15 cellular contexts compared by ENCODE assay signal in genomic region chr10:13352519-13352918, GRCh38. TPM values are rescaled to one million over a fixed set of nuclear protein-coding genes. Genes with fewer than 3 reads are reported as not detected.
DNase-seq lines count a peak whose midpoint lies in the region; ATAC-seq and TF ChIP-seq lines count a peak whose summit lies in the region.
"Had no signal": no experiment of that assay in that cellular context is flagged by ENCODE, and none has a peak within 500 bp of the region (broad histone marks: within the 10 kb centered on the region; RNA-seq: fewer than 3 reads in every experiment).

No MANE protein-coding gene starts in this region.

- peak overlapping the region; percentile 56; the same call in 1 of the 2 replicates for H3K4me3 ChIP-seq in GM23338
- H3K4me3 ChIP-seq in naive thymus-derived CD4-positive, alpha-beta T cell (ENCODE audit: low read length) = no peak overlapping the region
- H3K4me3 ChIP-seq: A549, upper lobe of right lung had no signal

- peak overlapping the region; percentile 50 for H3K27ac Mint-ChIP-seq in T-helper 2 cell treated with Interferon-gamma antibody and Interleukin-4, amounts not matched to agents 5 μg/mL and 100 μg/mL, for 36 hours
- H3K27ac Mint-ChIP-seq in GM23338 (peak overlapping the region; percentile 100), WTC11 (peak overlapping the region; percentile 100)
- H3K27ac Mint-ChIP-seq in naive thymus-derived CD4-positive, alpha-beta T cell = peak overlapping the region in 8 of 9 donors; percentile 90 to 98 (median 97)
- H3K27ac Mint-ChIP-seq: HFFc6 had no signal

- peaks cover 36% of the 10 kb centered on the region for H3K4me1 ChIP-seq in GM23338 (ENCODE audit: insufficient read depth)
- H3K4me1 ChIP-seq in naive thymus-derived CD4-positive, alpha-beta T cell (ENCODE audit: control insufficient read depth in 2 of 2, insufficient read depth in 2 of 2, low read length in 2 of 2) = peaks cover 13 to 24% of the 10 kb centered on the region in 2 donors

- H3K9me3 Mint-ChIP-seq in T-helper 2 cell treated with Interferon-gamma antibody and Interleukin-4, amounts not matched to agents 5 μg/mL and 100 μg/mL, for 36 hours = no peaks in the 10 kb centered on the region
- H3K9me3 Mint-ChIP-seq in GM23338 (no peaks in the 10 kb centered on the region), WTC11 (no peaks in the 10 kb centered on the region)
- H3K9me3 Mint-ChIP-seq in naive thymus-derived CD4-positive, alpha-beta T cell = no peaks in the 10 kb centered on the region
- H3K9me3 Mint-ChIP-seq: HFFc6 had no signal

- H3K4me1 Mint-ChIP-seq in T-helper 2 cell treated with Interferon-gamma antibody and Interleukin-4, amounts not matched to agents 5 μg/mL and 100 μg/mL, for 36 hours (ENCODE audit: low read depth) = peaks cover 35% of the 10 kb centered on the region
- H3K4me1 Mint-ChIP-seq in GM23338 (peaks cover 48% of the 10 kb centered on the region), WTC11 (peaks cover 57% of the 10 kb centered on the region)
- peaks cover 22 to 39% (median 33%) of the 10 kb centered on the region in 7 donors for H3K4me1 Mint-ChIP-seq in naive thymus-derived CD4-positive, alpha-beta T cell

- peak overlapping the region; percentile 74 for H3K4me2 ChIP-seq in GM23338
- H3K4me2 ChIP-seq: A549 had no signal

- no peak for DNase-seq in T-helper 2 cell treated with Interferon-gamma antibody and Interleukin-4, amounts not matched to agents 5 μg/mL and 100 μg/mL, for 36 hours (ENCODE audit: low spot score)
- DNase-seq in T-helper 2 cell = no peak
- peak; percentile 78 for DNase-seq in GM23338 (ENCODE audit: low spot score)
- peak; percentile 62 for DNase-seq in WTC11 (ENCODE audit: low spot score)
- DNase-seq in naive thymus-derived CD4-positive, alpha-beta T cell = no peak
- no peak for DNase-seq in Ammon's horn (ENCODE audit: low spot score)
- DNase-seq: activated effector memory CD4-positive, alpha-beta T cell treated with Interleukin-2 at 50 U/mL for 16 hours; cortex of kidney; DND-41; HFFc6; NCI-H146; upper lobe of right lung had no signal

- no peaks in the 10 kb centered on the region for H3K36me3 Mint-ChIP-seq in T-helper 2 cell treated with Interferon-gamma antibody and Interleukin-4, amounts not matched to agents 5 μg/mL and 100 μg/mL, for 36 hours (ENCODE audit: low read depth)
- H3K36me3 Mint-ChIP-seq in GM23338 (ENCODE audit: low read depth) (peaks cover 4% of the 10 kb centered on the region; the same call in 1 of the 3 replicates), WTC11 (no peaks in the 10 kb centered on the region)
- H3K36me3 Mint-ChIP-seq in naive thymus-derived CD4-positive, alpha-beta T cell = no peaks in the 10 kb centered on the region

- intact Hi-C loops in naive thymus-derived CD4-positive, alpha-beta T cell (cut with micrococcal nuclease) = no loop called here

- peak overlapping the region; percentile 100 for H3K27ac ChIP-seq in GM23338 (ENCODE audit: low read depth)
- H3K27ac ChIP-seq in naive thymus-derived CD4-positive, alpha-beta T cell (ENCODE audit: low read depth, low read length) = no peak overlapping the region
- H3K27ac ChIP-seq: A549, upper lobe of right lung had no signal

- H3K9me2 ChIP-seq in GM23338 (ENCODE audit: insufficient read depth) = no peaks in the 10 kb centered on the region

- H3K27me3 Mint-ChIP-seq in T-helper 2 cell treated with Interferon-gamma antibody and Interleukin-4, amounts not matched to agents 5 μg/mL and 100 μg/mL, for 36 hours (ENCODE audit: low read depth) = peaks cover 7% of the 10 kb centered on the region
- H3K27me3 Mint-ChIP-seq in GM23338 (ENCODE audit: insufficient read depth, low read depth, poor library complexity) (peaks cover 40% of the 10 kb centered on the region), WTC11 (ENCODE audit: low read depth) (no peaks in the 10 kb centered on the region; the same call in 1 of the 2 replicates)
- peaks cover 0 to 16% (median under 1%) of the 10 kb centered on the region in 5 donors for H3K27me3 Mint-ChIP-seq in naive thymus-derived CD4-positive, alpha-beta T cell

- POLR2A ChIA-PET in WTC11 (lab: Charles Lee) = interaction anchor here (0.6 to 5.0 kb wide), 4 partner anchors 11 to 28 kb away, joined by 3 to 31 read pairs (median 3); no protein-coding TSS in a partner anchor
- POLR2A ChIA-PET in naive thymus-derived CD4-positive, alpha-beta T cell (lab: Charles Lee) = interaction anchor here (0.6 to 6.3 kb wide), 3 partner anchors 51 to 1224 kb away, joined by 4 to 144 read pairs (median 4); partner anchors contain the start of gene PHYH

- H4K20me1 ChIP-seq in GM23338 (replicated peaks; ENCODE audit: insufficient read depth) = no peaks in the 10 kb centered on the region

- no peaks in the 10 kb centered on the region for H3K27me3 ChIP-seq in GM23338 (ENCODE audit: insufficient read depth)
- no peaks in the 10 kb centered on the region for H3K27me3 ChIP-seq in naive thymus-derived CD4-positive, alpha-beta T cell (ENCODE audit: control insufficient read depth in 2 of 2, insufficient read depth in 2 of 2, low read length in 2 of 2)
- H3K27me3 ChIP-seq: upper lobe of right lung had no signal

- H3K9me3 ChIP-seq in naive thymus-derived CD4-positive, alpha-beta T cell (ENCODE audit: control insufficient read depth in 2 of 3, low read length in 3 of 3) = no peaks in the 10 kb centered on the region
- H3K9me3 ChIP-seq: A549, upper lobe of right lung had no signal

- CTCF ChIA-PET in WTC11 (lab: Charles Lee) = interaction anchor here (0.5 to 5.6 kb wide), 32 partner anchors 10 to 234 kb away, joined by 3 to 57 read pairs (median 4); partner anchors contain the start of genes MCM10, PHYH and PRPF18
- CTCF ChIA-PET in naive thymus-derived CD4-positive, alpha-beta T cell (lab: Charles Lee) = interaction anchor here (0.9 to 1.9 kb wide), 5 partner anchors 53 to 190 kb away, joined by 3 to 10 read pairs (median 6); partner anchors contain the start of gene PHYH

- no peaks in the 10 kb centered on the region; the same call in 1 of the 2 replicates for H3K79me2 ChIP-seq in GM23338 (replicated peaks; ENCODE audit: insufficient read depth)

- TF ChIP-seq CTCF in GM23338 (conservative IDR thresholded peaks at IDR 0.05; ENCODE audit: low read depth in 2 of 2) (peak; percentile 73 to 94), WTC11 (IDR thresholded peaks at IDR 0.05) (0 out of 2 replicates have a peak, but pooled peaks have one; percentile 14)

- peaks cover 33% of the 10 kb centered on the region for H3F3A ChIP-seq in GM23338 (replicated peaks; ENCODE audit: low read depth)

- ATAC-seq in GM23338 = peak; percentile 41
- peak; percentile 28 for ATAC-seq in WTC11
- no peak for ATAC-seq in naive thymus-derived CD4-positive, alpha-beta T cell
- no peak for ATAC-seq in HG03571 (IDR thresholded peaks at IDR 0.05; ENCODE audit: unreplicated experiment)
- ATAC-seq in GM18520 (IDR thresholded peaks at IDR 0.05; ENCODE audit: unreplicated experiment) = no peak
- ATAC-seq: upper lobe of right lung had no signal

- no peak overlapping the region for H3K4me3 Mint-ChIP-seq in T-helper 2 cell treated with Interferon-gamma antibody and Interleukin-4, amounts not matched to agents 5 μg/mL and 100 μg/mL, for 36 hours
- H3K4me3 Mint-ChIP-seq in GM23338 (peak overlapping the region; percentile 93), WTC11 (peak overlapping the region; percentile 94)
- peak overlapping the region in 7 of 10 donors; percentile 42 to 99 (median 71) for H3K4me3 Mint-ChIP-seq in naive thymus-derived CD4-positive, alpha-beta T cell
- H3K4me3 Mint-ChIP-seq: HFFc6 had no signal

- no peak overlapping the region for H2AFZ ChIP-seq in GM23338

- H3K36me3 ChIP-seq in GM23338 (ENCODE audit: insufficient read depth) = no peaks in the 10 kb centered on the region
- H3K36me3 ChIP-seq in naive thymus-derived CD4-positive, alpha-beta T cell (ENCODE audit: control insufficient read depth in 2 of 3, insufficient read depth in 3 of 3, low read length in 3 of 3) = peaks cover 0 to 5% (median 0%) of the 10 kb centered on the region in 3 experiments
- H3K36me3 ChIP-seq: upper lobe of right lung had no signal

TF ChIP-seq in GM23338, 12 proteins besides CTCF, POLR2A, EP300 and RAD21 (continues in another document):
- no peak for TF ChIP-seq EZH2phosphoT487 (IDR thresholded peaks at IDR 0.05; ENCODE audit: unreplicated experiment)
- no peak for TF ChIP-seq CREB1 (CRISPR knock-in tag; IDR thresholded peaks at IDR 0.05; ENCODE audit: low read depth)
- TF ChIP-seq ZNF331 (CRISPR knock-in tag; IDR thresholded peaks at IDR 0.05; ENCODE audit: low read depth) = no peak
- no peak for TF ChIP-seq EZH2 (IDR thresholded peaks at IDR 0.05; ENCODE audit: low read depth, unreplicated experiment)
- TF ChIP-seq JUNB (IDR thresholded peaks at IDR 0.05; ENCODE audit: unreplicated experiment) = no peak

TF ChIP-seq in WTC11, 78 proteins besides CTCF, POLR2A, EP300 and RAD21:
- TF ChIP-seq SP1 (CRISPR knock-in tag; conservative IDR thresholded peaks at IDR 0.05) (0 out of 2 replicates have a peak, but pooled peaks have one; percentile 31), CDX4 (CRISPR knock-in tag; IDR thresholded peaks at IDR 0.05; ENCODE audit: borderline replicate concordance) (no peak), KAT7 (CRISPR knock-in tag; IDR thresholded peaks at IDR 0.05; ENCODE audit: borderline replicate concordance) (no peak), ZMAT4 (CRISPR knock-in tag; IDR thresholded peaks at IDR 0.05) (0 out of 2 replicates have a peak, but pooled peaks have one; percentile 29)

RNA-seq across cellular contexts. Expression of gene SEPHS1, which starts 4.4 kb away (rescaled TPM):
- 609 and 662 TPM in 2 replicates for total RNA-seq in GM23338 (2014; rRNA removed; shearing (Covaris generic))
- polyA plus RNA-seq in GM23338 (2016; fragmentation: Nextera tagmentation; extraction: Ambion mirVana) = 260 and 274 TPM in 2 replicates
- 501 to 509 TPM (median 501 TPM) in 3 replicates for total RNA-seq in WTC11 (2021)
- 10 to 100 TPM; 23.7 to 57.3 (median 36.5) TPM for total RNA-seq in naive thymus-derived CD4-positive, alpha-beta T cell
- 10 to 100 TPM; 15.5 to 21.5 TPM for polyA plus RNA-seq in naive thymus-derived CD4-positive, alpha-beta T cell

RNA-seq across cellular contexts. Expression of gene PHYH, which starts 52.7 kb away (rescaled TPM):
- total RNA-seq in GM23338 (2014; rRNA removed; shearing (Covaris generic)) = 10.9 and 17.9 TPM in 2 replicates
- polyA plus RNA-seq in GM23338 (2016; fragmentation: Nextera tagmentation; extraction: Ambion mirVana) = 25.7 and 29.8 TPM in 2 replicates
- total RNA-seq in WTC11 (2021) = 22.5 to 35.1 TPM (median 32.0 TPM) in 3 replicates
- total RNA-seq in naive thymus-derived CD4-positive, alpha-beta T cell = 10 to 100 TPM; 11.2 to 17.7 (median 13.2) TPM
- polyA plus RNA-seq in naive thymus-derived CD4-positive, alpha-beta T cell = 10 to 100 TPM; 14.6 to 19.9 TPM

Comparison
In these comparisons a context has a peak if more than half of its experiments do, and no peak if none do; other contexts are left out.
1. DNase-seq: peak in GM23338 (single experiment) and WTC11 (single experiment); none in T-helper 2 cell treated with Interferon-gamma antibody and Interleukin-4, amounts not matched to agents 5 μg/mL and 100 μg/mL, for 36 hours (single experiment), T-helper 2 cell (0 of 5), naive thymus-derived CD4-positive, alpha-beta T cell (0 of 9) and Ammon's horn (single experiment).
2. H3K27ac Mint-ChIP-seq: peak in every context shown above with its lines; median percentile 100 in GM23338; 100 in WTC11; 97 in naive thymus-derived CD4-positive, alpha-beta T cell; 50 in T-helper 2 cell treated with Interferon-gamma antibody and Interleukin-4, amounts not matched to agents 5 μg/mL and 100 μg/mL, for 36 hours.
3. ATAC-seq: peak in GM23338 (single experiment) and WTC11 (single experiment); none in naive thymus-derived CD4-positive, alpha-beta T cell (single experiment), HG03571 (single experiment) and GM18520 (single experiment).